In the genomic region with DNA sequence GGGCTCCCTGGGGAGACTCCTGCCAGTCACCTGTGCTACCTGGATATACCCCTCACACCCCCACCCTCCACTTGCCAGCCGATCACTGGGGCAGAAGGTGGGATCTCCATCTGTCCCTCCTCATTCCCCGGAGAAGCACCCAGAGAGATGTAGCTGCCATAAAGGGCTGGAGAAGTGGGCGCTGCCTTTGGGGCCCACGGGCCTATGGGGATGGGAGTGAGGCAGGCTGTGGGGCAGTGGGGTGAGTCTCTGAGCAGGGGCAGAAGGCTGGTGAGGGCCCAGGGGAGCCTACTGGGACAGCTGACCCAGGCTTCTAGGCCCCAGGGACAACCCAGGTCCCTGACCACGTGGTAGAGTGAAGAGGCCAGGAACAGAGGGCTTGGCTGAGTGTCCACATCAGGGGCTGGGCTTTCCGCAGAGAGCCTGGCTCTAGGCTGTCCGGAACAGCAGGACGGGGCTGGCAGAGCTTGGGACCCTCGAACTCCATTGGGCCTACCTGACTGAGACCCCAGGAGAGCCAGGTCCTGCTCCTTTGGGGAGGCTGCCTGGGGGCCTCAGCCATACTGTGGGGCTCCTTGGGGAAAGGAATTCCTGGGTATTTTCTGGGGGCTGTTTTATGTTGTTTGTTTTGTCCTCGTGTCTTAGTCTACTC, we compare ENCODE assay signal across 22 cellular contexts.
DNase-seq lines count a peak whose midpoint lies in the region; ATAC-seq, FAIRE-seq and TF ChIP-seq lines count a peak whose summit lies in the region.
"Had no signal": no experiment of that assay in that cellular context is flagged by ENCODE, and none has a peak within 500 bp of the region (broad histone marks: within the 10 kb centered on the region; RNA-seq: fewer than 3 reads in every experiment).

No MANE protein-coding gene starts in this region.

- no peak overlapping the region for H3K27ac Mint-ChIP-seq in neural progenitor cell
- H3K27ac Mint-ChIP-seq: B cell; CD4-positive, CD25-positive, alpha-beta regulatory T cell; GM23338 had no signal

- no peak overlapping the region for H3K4me3 ChIP-seq in right atrium auricular region
- no peak overlapping the region for H3K4me3 ChIP-seq in RWPE2 (ENCODE audit: severe bottlenecking)
- H3K4me3 ChIP-seq in kidney (ENCODE audit: low read length in 2 of 2), result no peak overlapping the region
- H3K4me3 ChIP-seq in spleen, result no peak overlapping the region
- H3K4me3 ChIP-seq in neural progenitor cell, result no peak overlapping the region
- H3K4me3 ChIP-seq: GM12878, GM23338 had no signal

- H2AFZ ChIP-seq in neural progenitor cell (replicated peaks), result no peak overlapping the region
- H2AFZ ChIP-seq: GM23338 had no signal

- no peaks in the 10 kb centered on the region for H3K9me3 Mint-ChIP-seq in neural progenitor cell
- H3K9me3 Mint-ChIP-seq: CD8-positive, alpha-beta memory T cell; GM23338 had no signal

- TF ChIP-seq POLR2A in spleen (IDR thresholded peaks at IDR 0.05), result no peak

- 80 to 95% (median 87%) methylated on average over 10 of the region's 10 CpGs for WGBS in spleen, 5 donors

- no peak for ATAC-seq in Right ventricle myocardium inferior
- ATAC-seq in RWPE2 (ENCODE audit: low read depth), result no peak
- ATAC-seq in GM21526 (IDR thresholded peaks at IDR 0.05; ENCODE audit: low FRiP score, unreplicated experiment), result no peak
- ATAC-seq: GM12878, GM23338 had no signal

- no peaks in the 10 kb centered on the region for H3K36me3 ChIP-seq in right atrium auricular region
- no peaks in the 10 kb centered on the region for H3K36me3 ChIP-seq in RWPE2 (ENCODE audit: low read depth)
- H3K36me3 ChIP-seq in kidney (ENCODE audit: control insufficient read depth in 1 of 2, insufficient read depth in 2 of 2, low read length in 2 of 2), result no peaks in the 10 kb centered on the region
- no peaks in the 10 kb centered on the region for H3K36me3 ChIP-seq in spleen
- no peaks in the 10 kb centered on the region for H3K36me3 ChIP-seq in neural progenitor cell

- no peaks in the 10 kb centered on the region for H3K36me3 Mint-ChIP-seq in neural progenitor cell
- H3K36me3 Mint-ChIP-seq: CD4-positive, CD25-positive, alpha-beta regulatory T cell; CD8-positive, alpha-beta memory T cell had no signal

- intact Hi-C loops in Right ventricle myocardium inferior (cut with DNase I), result no loop called here
- intact Hi-C loops in kidney (cut with DNase I), result no loop called here
- intact Hi-C loops in spleen (cut with DNase I; ENCODE audit: low total_unique reads), result no loop called here

- H3K4me2 ChIP-seq in neural progenitor cell, result no peak overlapping the region
- H3K4me2 ChIP-seq: GM23338 had no signal

- no peak overlapping the region for H3K27ac ChIP-seq in right atrium auricular region
- no peak overlapping the region for H3K27ac ChIP-seq in RWPE2 (ENCODE audit: poor library complexity, severe bottlenecking)
- no peak overlapping the region for H3K27ac ChIP-seq in kidney (ENCODE audit: low read depth in 2 of 2, low read length in 2 of 2)
- no peak overlapping the region for H3K27ac ChIP-seq in spleen
- H3K27ac ChIP-seq in neural progenitor cell, result no peak overlapping the region

- peaks cover 6% of the 10 kb centered on the region for H3K4me1 Mint-ChIP-seq in neural progenitor cell
- H3K4me1 Mint-ChIP-seq: B cell; CD4-positive, CD25-positive, alpha-beta regulatory T cell; CD8-positive, alpha-beta memory T cell had no signal

- H3K4me3 Mint-ChIP-seq in neural progenitor cell, result no peak overlapping the region
- H3K4me3 Mint-ChIP-seq: B cell; CD4-positive, CD25-positive, alpha-beta regulatory T cell; CD8-positive, alpha-beta memory T cell; GM23338 had no signal

- no peak overlapping the region for H3K9ac ChIP-seq in kidney (ENCODE audit: low read length in 2 of 2)
- H3K9ac ChIP-seq in neural progenitor cell, result no peak overlapping the region

- H4K20me1 ChIP-seq in neural progenitor cell (ENCODE audit: low read depth), result no peaks in the 10 kb centered on the region

- H3K79me2 ChIP-seq in neural progenitor cell (ENCODE audit: low read depth), result no peaks in the 10 kb centered on the region

- DNase-seq in Right ventricle myocardium inferior (ENCODE audit: missing footprints) (peak; percentile 9), right atrium auricular region (ENCODE audit: low spot score) (no peak), RWPE2 (ENCODE audit: low spot score) (peak; percentile 40), kidney (peak; percentile 41), spleen (peak; percentile 55), neural progenitor cell (ENCODE audit: low spot score) (no peak), NCI-H2227 (lab: John Stamatoyannopoulos, UW; ENCODE audit: unreplicated experiment) (no peak)
- DNase-seq: C1 segment of cervical spinal cord; CD4-positive, CD25-positive, alpha-beta regulatory T cell; CD8-positive, alpha-beta memory T cell; COR-L47; DMS 273 treated with DMSO at 0.1 percent for 48 hours; DMS53; DND-41; EL; HCEC 1CT; IMR-90 had no signal

- H3K27me3 Mint-ChIP-seq in neural progenitor cell (ENCODE audit: insufficient read depth, low read depth), result peaks cover 2% of the 10 kb centered on the region
- H3K27me3 Mint-ChIP-seq: B cell; CD4-positive, CD25-positive, alpha-beta regulatory T cell had no signal

- H3K4me1 ChIP-seq in right atrium auricular region, result peaks cover 0 to 15% of the 10 kb centered on the region in 2 donors
- peaks cover 4% of the 10 kb centered on the region for H3K4me1 ChIP-seq in RWPE2 (ENCODE audit: insufficient read depth, poor library complexity, severe bottlenecking)
- H3K4me1 ChIP-seq in kidney (ENCODE audit: control insufficient read depth in 1 of 2, insufficient read depth in 1 of 2, low read depth in 1 of 2, low read length in 2 of 2), result peaks cover 0 to 5% of the 10 kb centered on the region in 2 donors
- no peaks in the 10 kb centered on the region for H3K4me1 ChIP-seq in spleen
- no peaks in the 10 kb centered on the region for H3K4me1 ChIP-seq in neural progenitor cell

- H3F3A ChIP-seq in neural progenitor cell (ENCODE audit: low read depth), result no peaks in the 10 kb centered on the region

- no peaks in the 10 kb centered on the region for H3K27me3 ChIP-seq in right atrium auricular region
- H3K27me3 ChIP-seq in RWPE2 (ENCODE audit: insufficient read depth, poor library complexity, severe bottlenecking), result no peaks in the 10 kb centered on the region
- peaks cover 0 to 4% (median 0%) of the 10 kb centered on the region in 7 donors for H3K27me3 ChIP-seq in spleen (replicated peaks in 1 of 7)
- no peaks in the 10 kb centered on the region for H3K27me3 ChIP-seq in neural progenitor cell

- FAIRE-seq in kidney (lab: Jason Lieb, UNC), result no peak
- FAIRE-seq: GM12878, H54 had no signal

- H3K9me3 ChIP-seq in right atrium auricular region (no peaks in the 10 kb centered on the region), RWPE2 (ENCODE audit: severe bottlenecking) (no peaks in the 10 kb centered on the region), kidney (ENCODE audit: control insufficient read depth in 1 of 2, low read length in 2 of 2) (no peaks in the 10 kb centered on the region), spleen (no peaks in the 10 kb centered on the region), neural progenitor cell (ENCODE audit: low read depth) (no peaks in the 10 kb centered on the region)

- TF ChIP-seq CTCF in right atrium auricular region (IDR thresholded peaks at IDR 0.05) (no peak), RWPE2 (IDR thresholded peaks at IDR 0.05; ENCODE audit: poor library complexity, severe bottlenecking) (no peak), kidney (IDR thresholded peaks at IDR 0.05; ENCODE audit: borderline replicate concordance, extremely low read depth, insufficient read depth) (no peak), spleen (IDR thresholded peaks at IDR 0.05 in 8 of 11, conservative IDR thresholded peaks at IDR 0.05 in 3 of 11) (no peak), neural progenitor cell (IDR thresholded peaks at IDR 0.05) (no peak)

Comparison
In these comparisons a context has a peak if more than half of its experiments do, and no peak if none do; other contexts are left out.
1. DNase-seq: peak in Right ventricle myocardium inferior (single experiment), RWPE2 (single experiment), kidney (single experiment) and spleen (single experiment); none in right atrium auricular region (single experiment), neural progenitor cell (single experiment) and NCI-H2227 (single experiment).